Comparison of ENCODE assay signal across 19 cellular contexts in the genomic region with DNA sequence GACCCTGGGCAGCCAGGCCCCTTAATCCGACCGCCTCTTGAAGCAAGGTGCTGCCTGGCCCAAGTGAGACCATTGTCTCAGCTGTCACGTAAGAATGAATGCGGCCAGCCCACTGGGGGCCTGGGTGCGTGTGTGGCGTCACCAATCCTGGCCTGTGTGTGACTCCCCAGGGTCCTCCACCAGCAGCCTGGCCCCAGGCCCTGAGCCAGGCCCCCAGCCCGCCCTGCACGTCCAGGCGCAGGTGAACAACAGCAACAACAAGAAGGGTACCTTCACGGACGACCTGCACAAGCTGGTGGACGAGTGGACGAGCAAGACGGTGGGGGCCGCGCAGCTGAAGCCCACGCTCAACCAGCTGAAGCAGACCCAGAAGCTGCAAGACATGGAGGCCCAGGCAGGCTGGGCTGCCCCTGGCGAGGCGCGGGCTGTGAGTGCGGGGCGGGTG.
A peak's percentile ranks its signal among the peaks of the same experiment; 100 is the strongest.
DNase-seq lines count a peak whose midpoint lies in the region; ATAC-seq, FAIRE-seq and TF ChIP-seq lines count a peak whose summit lies in the region.
"Had no signal": no experiment of that assay in that cellular context is flagged by ENCODE, and none has a peak within 500 bp of the region (broad histone marks: within the 10 kb centered on the region; RNA-seq: fewer than 3 reads in every experiment).

No MANE protein-coding gene starts in this region.

- no peak for TF ChIP-seq CTCF in kidney (IDR thresholded peaks at IDR 0.05; ENCODE audit: borderline replicate concordance, extremely low read depth, insufficient read depth)

- CTCF ChIA-PET in activated naive CD4-positive, alpha-beta T cell treated with anti-CD3 and anti-CD28 coated beads, Interleukin-2, amount 10 ng/mL, durations not matched to agents 7 days and 5 days (lab: Charles Lee), result no interaction called here

- no peak for FAIRE-seq in kidney (lab: Jason Lieb, UNC)
- FAIRE-seq: A204.1, G401.6 had no signal

- H3K4me3 Mint-ChIP-seq in activated naive CD4-positive, alpha-beta T cell treated with anti-CD3 and anti-CD28 coated beads, Interleukin-2, amount 10 ng/mL, durations not matched to agents 7 days and 5 days, result no peak overlapping the region
- H3K4me3 Mint-ChIP-seq in activated T-cell treated with anti-CD3 and anti-CD28 coated beads, Interleukin-2, amount 50 U/mL, for 24 hours, result no peak overlapping the region
- H3K4me3 Mint-ChIP-seq: CD8-positive, alpha-beta memory T cell had no signal

- H3K27ac Mint-ChIP-seq in activated naive CD4-positive, alpha-beta T cell treated with anti-CD3 and anti-CD28 coated beads, Interleukin-2, amount 10 ng/mL, durations not matched to agents 7 days and 5 days, result no peak overlapping the region
- no peak overlapping the region for H3K27ac Mint-ChIP-seq in activated T-cell treated with anti-CD3 and anti-CD28 coated beads, Interleukin-2, amount 50 U/mL, for 24 hours
- H3K27ac Mint-ChIP-seq: CD8-positive, alpha-beta memory T cell had no signal

- peaks cover 24% of the 10 kb centered on the region for H3K27me3 Mint-ChIP-seq in activated naive CD4-positive, alpha-beta T cell treated with anti-CD3 and anti-CD28 coated beads, Interleukin-2, amount 10 ng/mL, durations not matched to agents 7 days and 5 days
- peaks cover 5% of the 10 kb centered on the region for H3K27me3 Mint-ChIP-seq in activated T-cell treated with anti-CD3 and anti-CD28 coated beads, Interleukin-2, amount 50 U/mL, for 24 hours

- intact Hi-C loops in kidney (cut with DNase I), result loop anchor here (10.0 kb wide), 1 partner anchor 133 kb away; no protein-coding TSS in a partner anchor
- intact Hi-C loops in posterior vena cava (cut with DNase I), result no loop called here

- H3K4me1 ChIP-seq in kidney (ENCODE audit: control insufficient read depth in 1 of 2, insufficient read depth in 1 of 2, low read depth in 1 of 2, low read length in 2 of 2), result no peaks in the 10 kb centered on the region

- DNase-seq in activated naive CD4-positive, alpha-beta T cell treated with anti-CD3 and anti-CD28 coated beads, Interleukin-2, amount 10 ng/mL, durations not matched to agents 7 days and 5 days, result peak; percentile 1
- no peak for DNase-seq in activated naive CD4-positive, alpha-beta T cell treated with anti-CD3 and anti-CD28 coated beads, Interleukin-2, amount 50 U/mL, for 16 hours
- DNase-seq in kidney, result peak; percentile 56
- DNase-seq in posterior vena cava (ENCODE audit: low spot score), result peak; percentile 67
- no peak for DNase-seq in activated T-cell treated with anti-CD3 and anti-CD28 coated beads, Interleukin-2, amount 50 U/mL, for 24 hours
- no peak for DNase-seq in RPMI8226
- no peak for DNase-seq in GM19238 (ENCODE audit: insufficient read length, low spot score)
- DNase-seq: CD8-positive, alpha-beta memory T cell; DND-41; GOT3; KBM-7; NCI-H1417 treated with DMSO at 0.1 percent for 48 hours; NCI-H2029; NCI-H748 treated with DMSO at 0.1 percent for 48 hours; PC-3 had no signal

- no peak overlapping the region for H3K27ac ChIP-seq in kidney (ENCODE audit: low read depth in 2 of 2, low read length in 2 of 2)
- H3K27ac ChIP-seq: BLaER1 treated with 17β-estradiol and CSF1 and Interleukin-3, amounts not matched to agents 10 nM and 100 nM had no signal

- no peaks in the 10 kb centered on the region for H3K9me3 Mint-ChIP-seq in activated naive CD4-positive, alpha-beta T cell treated with anti-CD3 and anti-CD28 coated beads, Interleukin-2, amount 10 ng/mL, durations not matched to agents 7 days and 5 days
- no peaks in the 10 kb centered on the region for H3K9me3 Mint-ChIP-seq in activated T-cell treated with anti-CD3 and anti-CD28 coated beads, Interleukin-2, amount 50 U/mL, for 24 hours
- H3K9me3 Mint-ChIP-seq: CD8-positive, alpha-beta memory T cell had no signal

- H3K9ac ChIP-seq in kidney (ENCODE audit: low read length in 2 of 2), result no peak overlapping the region
- H3K9ac ChIP-seq: BLaER1 treated with 17β-estradiol and CSF1 and Interleukin-3, amounts not matched to agents 10 nM and 100 nM had no signal

- no peak for ATAC-seq in HG03039 (IDR thresholded peaks at IDR 0.05; ENCODE audit: unreplicated experiment)
- ATAC-seq: PC-3 had no signal

- peaks cover 4% of the 10 kb centered on the region for H3K4me1 Mint-ChIP-seq in activated naive CD4-positive, alpha-beta T cell treated with anti-CD3 and anti-CD28 coated beads, Interleukin-2, amount 10 ng/mL, durations not matched to agents 7 days and 5 days
- H3K4me1 Mint-ChIP-seq in activated T-cell treated with anti-CD3 and anti-CD28 coated beads, Interleukin-2, amount 50 U/mL, for 24 hours (ENCODE audit: low read depth), result peaks cover 4% of the 10 kb centered on the region

- no peaks in the 10 kb centered on the region for H3K36me3 ChIP-seq in kidney (ENCODE audit: control insufficient read depth in 1 of 2, insufficient read depth in 2 of 2, low read length in 2 of 2)
- H3K36me3 ChIP-seq: BLaER1 treated with 17β-estradiol and CSF1 and Interleukin-3, amounts not matched to agents 10 nM and 100 nM had no signal

- no peaks in the 10 kb centered on the region for H3K36me3 Mint-ChIP-seq in activated naive CD4-positive, alpha-beta T cell treated with anti-CD3 and anti-CD28 coated beads, Interleukin-2, amount 10 ng/mL, durations not matched to agents 7 days and 5 days
- H3K36me3 Mint-ChIP-seq in activated T-cell treated with anti-CD3 and anti-CD28 coated beads, Interleukin-2, amount 50 U/mL, for 24 hours (ENCODE audit: low read depth), result no peaks in the 10 kb centered on the region
- H3K36me3 Mint-ChIP-seq: CD8-positive, alpha-beta memory T cell had no signal

- no peaks in the 10 kb centered on the region for H3K9me3 ChIP-seq in kidney (ENCODE audit: control insufficient read depth in 1 of 2, low read length in 2 of 2)
- H3K9me3 ChIP-seq: BLaER1 treated with 17β-estradiol and CSF1 and Interleukin-3, amounts not matched to agents 10 nM and 100 nM had no signal

- no peak overlapping the region for H3K4me3 ChIP-seq in kidney (ENCODE audit: low read length in 2 of 2)
- H3K4me3 ChIP-seq: BLaER1 treated with 17β-estradiol and CSF1 and Interleukin-3, amounts not matched to agents 10 nM and 100 nM had no signal

Comparison
In these comparisons a context has a peak if more than half of its experiments do, and no peak if none do; other contexts are left out.
1. DNase-seq: peak in activated naive CD4-positive, alpha-beta T cell treated with anti-CD3 and anti-CD28 coated beads, Interleukin-2, amount 10 ng/mL, durations not matched to agents 7 days and 5 days (single experiment), kidney (single experiment) and posterior vena cava (single experiment); none in activated naive CD4-positive, alpha-beta T cell treated with anti-CD3 and anti-CD28 coated beads, Interleukin-2, amount 50 U/mL, for 16 hours (single experiment), activated T-cell treated with anti-CD3 and anti-CD28 coated beads, Interleukin-2, amount 50 U/mL, for 24 hours (single experiment), RPMI8226 (single experiment) and GM19238 (single experiment).